ENCODE assay signal across 1 cellular context in genomic region chr15:38440353-38441129, GRCh38.
TF ChIP-seq lines count a peak whose summit lies in the region.

No MANE protein-coding gene starts in this region.

TF ChIP-seq in IMR-90, 13 proteins besides CTCF, POLR2A, EP300 and RAD21 (continued from another document):
- TF ChIP-seq SMC3 (IDR thresholded peaks at IDR 0.05; ENCODE audit: low read depth, low read length) (peak; percentile 83), BHLHE40 (IDR thresholded peaks at IDR 0.05; ENCODE audit: low read depth, low read length) (peak; percentile 91), NFE2L2 (IDR thresholded peaks at IDR 0.05; ENCODE audit: low read depth, low read length) (no peak), MAZ (IDR thresholded peaks at IDR 0.05; ENCODE audit: borderline replicate concordance, low read depth, low read length) (no peak)
TF ChIP-seq in IMR-90: peak in this region for 2.
